In genomic region chr14:33515441-33515840, GRCh38 we compare ENCODE assay signal across 28 cellular contexts.
"Had no signal": no experiment of that assay in that cellular context is flagged by ENCODE, and none has a peak within 500 bp of the region (broad histone marks: within the 10 kb centered on the region; RNA-seq: fewer than 3 reads in every experiment).

No MANE protein-coding gene starts in this region.

- H3K4me3 ChIP-seq: left lung, lower lobe of right lung, pancreas, prostate gland, skin epidermis, spleen, suprapubic skin, thoracic aorta, tibial artery, upper lobe of right lung, uterus had no signal

- H3K27me3 ChIP-seq: left lung, pancreas, spleen, suprapubic skin, tibial artery, uterus had no signal

- H3K36me3 ChIP-seq: left lung, lower lobe of right lung, pancreas, prostate gland, spleen, suprapubic skin, thoracic aorta, tibial artery, upper lobe of right lung, uterus had no signal

- FAIRE-seq: islet of Langerhans, kidney, pancreas had no signal

- H3K9me3 Mint-ChIP-seq: naive thymus-derived CD8-positive, alpha-beta T cell; nephron; neural crest cell; stimulated activated naive CD8-positive, alpha-beta T cell treated with anti-CD3 and anti-CD28 coated beads, Interleukin-15, Interleukin-2, amounts not matched to agents 100 ng/mL and 50 ng/mL, for 24 hours had no signal

- H3K36me3 Mint-ChIP-seq: naive thymus-derived CD8-positive, alpha-beta T cell; stimulated activated effector memory CD8-positive, alpha-beta T cell treated with anti-CD3 and anti-CD28 coated beads, Interleukin-12 subunit alpha, Interleukin-12 subunit beta, amount 100 ng/mL, for 72 hours had no signal

- H3K27ac ChIP-seq: left lung, lower lobe of right lung, pancreas, prostate gland, skin epidermis, spleen, suprapubic skin, thoracic aorta, tibial artery, upper lobe of right lung, uterus had no signal

- H3K4me1 Mint-ChIP-seq: naive thymus-derived CD8-positive, alpha-beta T cell; stimulated activated effector memory CD8-positive, alpha-beta T cell treated with anti-CD3 and anti-CD28 coated beads, Interleukin-12 subunit alpha, Interleukin-12 subunit beta, amount 100 ng/mL, for 72 hours had no signal

- H3K27ac Mint-ChIP-seq: naive thymus-derived CD8-positive, alpha-beta T cell; nephron; stimulated activated effector memory CD8-positive, alpha-beta T cell treated with anti-CD3 and anti-CD28 coated beads, Interleukin-12 subunit alpha, Interleukin-12 subunit beta, amount 100 ng/mL, for 72 hours; stimulated activated naive CD8-positive, alpha-beta T cell treated with anti-CD3 and anti-CD28 coated beads, Interleukin-15, Interleukin-2, amounts not matched to agents 100 ng/mL and 50 ng/mL, for 24 hours had no signal

- H3K4me3 Mint-ChIP-seq: naive thymus-derived CD8-positive, alpha-beta T cell; nephron; neural crest cell; stimulated activated effector memory CD8-positive, alpha-beta T cell treated with anti-CD3 and anti-CD28 coated beads, Interleukin-12 subunit alpha, Interleukin-12 subunit beta, amount 100 ng/mL, for 72 hours; stimulated activated naive CD8-positive, alpha-beta T cell treated with anti-CD3 and anti-CD28 coated beads, Interleukin-15, Interleukin-2, amounts not matched to agents 100 ng/mL and 50 ng/mL, for 24 hours had no signal

- H3K4me1 ChIP-seq: left lung, lower lobe of right lung, pancreas, prostate gland, spleen, suprapubic skin, upper lobe of right lung, uterus had no signal

- H3K9me3 ChIP-seq: left lung, lower lobe of right lung, pancreas, prostate gland, spleen, suprapubic skin, thoracic aorta, tibial artery, upper lobe of right lung, uterus had no signal

- H3K27me3 Mint-ChIP-seq: stimulated activated naive CD8-positive, alpha-beta T cell treated with anti-CD3 and anti-CD28 coated beads, Interleukin-15, Interleukin-2, amounts not matched to agents 100 ng/mL and 50 ng/mL, for 24 hours had no signal

- DNase-seq: hippocampal formation; kidney; left colon; left lung; lower lobe of right lung; mammary epithelial cell; mesenchymal stem cell; naive thymus-derived CD8-positive, alpha-beta T cell; nucleus accumbens; pancreas; posterior cingulate gyrus; retina; right cardiac atrium; spleen; stimulated activated CD4-positive, alpha-beta T cell treated with anti-CD3 and anti-CD28 coated beads, Interleukin-4, amount 100 ng/mL, for 24 hours; stimulated activated naive CD4-positive, alpha-beta T cell; tibial artery; upper lobe of right lung; uterus had no signal
